8 cellular contexts compared by ENCODE assay signal in the genomic region with DNA sequence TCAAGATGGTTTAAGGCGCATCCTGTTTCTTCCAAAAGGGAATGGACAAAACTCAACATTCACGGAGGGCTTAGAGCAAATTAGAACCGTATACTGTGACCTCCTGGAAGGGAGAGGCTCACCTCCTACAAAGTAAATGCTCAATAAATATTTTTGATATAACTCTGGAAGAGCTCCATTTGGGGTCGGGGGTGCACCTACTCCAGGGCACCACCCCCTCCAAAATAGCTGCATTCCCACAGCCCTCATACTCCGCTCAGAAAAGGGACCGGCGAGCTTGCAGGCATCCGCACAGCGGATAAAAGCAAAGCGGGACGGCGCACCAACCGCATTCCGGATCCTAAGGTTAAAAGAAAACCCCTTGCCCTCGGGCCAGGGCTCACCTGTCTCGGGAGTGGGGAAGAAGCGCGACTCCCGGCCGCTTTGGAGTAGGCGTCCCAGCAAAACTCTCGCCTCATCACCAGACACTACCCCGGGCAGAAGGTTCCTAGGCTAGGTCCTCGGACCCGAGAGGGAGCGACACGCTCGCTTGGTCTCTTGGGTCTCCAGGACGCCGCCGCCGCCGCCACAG. TPM values are rescaled to one million over a fixed set of nuclear protein-coding genes. Genes with fewer than 3 reads are reported as not detected.
DNase-seq lines count a peak whose midpoint lies in the region; ATAC-seq and TF ChIP-seq lines count a peak whose summit lies in the region.

No MANE protein-coding gene starts in this region.

- peaks cover 6% of the 10 kb centered on the region for H3K36me3 Mint-ChIP-seq in activated CD4-positive, alpha-beta memory T cell treated with anti-CD3 and anti-CD28 coated beads, Interleukin-2, amount 10 ng/mL, durations not matched to agents 7 days and 5 days (ENCODE audit: low read depth)
- H3K36me3 Mint-ChIP-seq in stimulated activated memory B cell treated with anti-CD40 and anti-IgM and Interleukin-4, amounts not matched to agents 10 μg/mL and 1 μg/mL and 100 μg/mL, for 72 hours, result no peaks in the 10 kb centered on the region

- H3K79me2 ChIP-seq in ACC112 (ENCODE audit: control insufficient read depth, insufficient read depth, low read length, unreplicated experiment) (peaks cover 55% of the 10 kb centered on the region), hepatocyte (peaks cover 59% of the 10 kb centered on the region)

- no peaks in the 10 kb centered on the region for H4K20me1 ChIP-seq in hepatocyte (ENCODE audit: insufficient read depth, poor library complexity, severe bottlenecking)

- peak overlapping the region; percentile 95 for H3K27ac Mint-ChIP-seq in activated CD4-positive, alpha-beta memory T cell treated with anti-CD3 and anti-CD28 coated beads, Interleukin-2, amount 10 ng/mL, durations not matched to agents 7 days and 5 days
- peak overlapping the region; percentile 88 for H3K27ac Mint-ChIP-seq in stimulated activated memory B cell treated with anti-CD40 and anti-IgM and Interleukin-4, amounts not matched to agents 10 μg/mL and 1 μg/mL and 100 μg/mL, for 72 hours

- under 1% methylated on average over 33 of the region's 33 CpGs for WGBS in hepatocyte (ENCODE audit: low lambda C conversion rate, missing lambda C conversion rate)

- no peaks in the 10 kb centered on the region for H3K27me3 ChIP-seq in ACC112 (ENCODE audit: insufficient read depth, low read length)
- H3K27me3 ChIP-seq in hepatocyte, result no peaks in the 10 kb centered on the region

- H3K4me3 Mint-ChIP-seq in activated CD4-positive, alpha-beta memory T cell treated with anti-CD3 and anti-CD28 coated beads, Interleukin-2, amount 10 ng/mL, durations not matched to agents 7 days and 5 days, result peak overlapping the region; percentile 88
- H3K4me3 Mint-ChIP-seq in stimulated activated memory B cell treated with anti-CD40 and anti-IgM and Interleukin-4, amounts not matched to agents 10 μg/mL and 1 μg/mL and 100 μg/mL, for 72 hours, result peak overlapping the region; percentile 95

- in situ Hi-C loops in KBM-7 (cut with MboI; ENCODE audit: low pct_unique_long_range_greater_than_20kb, low sequenced_read_pairs), result no loop called here

- H3K4me3 ChIP-seq in ACC112 (ENCODE audit: low read depth, low read length) (peak overlapping the region; percentile 87), hepatocyte (peak overlapping the region; percentile 25)

- no peak for DNase-seq in activated CD4-positive, alpha-beta memory T cell treated with anti-CD3 and anti-CD28 coated beads, Interleukin-2, amount 10 ng/mL, durations not matched to agents 7 days and 5 days
- DNase-seq in hepatocyte (ENCODE audit: low spot score) (no peak), KBM-7 (no peak), NCI-H1694 treated with DMSO at 0.1 percent for 48 hours (lab: John Stamatoyannopoulos, UW) (no peak)

- H3K4me2 ChIP-seq in hepatocyte, result peak overlapping the region; percentile 87

- peak overlapping the region; percentile 73 for H3K27ac ChIP-seq in ACC112 (ENCODE audit: low read depth, low read length)
- peak overlapping the region; percentile 74 for H3K27ac ChIP-seq in hepatocyte

- peaks cover 35% of the 10 kb centered on the region for H3K4me1 Mint-ChIP-seq in activated CD4-positive, alpha-beta memory T cell treated with anti-CD3 and anti-CD28 coated beads, Interleukin-2, amount 10 ng/mL, durations not matched to agents 7 days and 5 days
- H3K4me1 Mint-ChIP-seq in stimulated activated memory B cell treated with anti-CD40 and anti-IgM and Interleukin-4, amounts not matched to agents 10 μg/mL and 1 μg/mL and 100 μg/mL, for 72 hours, result peaks cover 41% of the 10 kb centered on the region

- TF ChIP-seq CTCF in hepatocyte (IDR thresholded peaks at IDR 0.05; ENCODE audit: poor library complexity), result no peak

- no peaks in the 10 kb centered on the region for H3K9me2 ChIP-seq in hepatocyte (replicated peaks; ENCODE audit: insufficient read depth)

- CTCF ChIA-PET in activated CD4-positive, alpha-beta memory T cell treated with anti-CD3 and anti-CD28 coated beads, Interleukin-2, amount 10 ng/mL, durations not matched to agents 7 days and 5 days (lab: Charles Lee), result interaction anchor here (0.9 to 2.4 kb wide), 3 partner anchors 9 to 273 kb away, joined by 3 to 8 read pairs (median 4); no protein-coding TSS in a partner anchor

- peaks cover 30% of the 10 kb centered on the region for H3K4me1 ChIP-seq in ACC112 (ENCODE audit: control insufficient read depth, insufficient read depth, low read length, unreplicated experiment)
- H3K4me1 ChIP-seq in hepatocyte (ENCODE audit: insufficient read depth), result peaks cover 18% of the 10 kb centered on the region

- no peaks in the 10 kb centered on the region for H3K9me3 ChIP-seq in hepatocyte (ENCODE audit: low read depth)

- H3K9me3 Mint-ChIP-seq in activated CD4-positive, alpha-beta memory T cell treated with anti-CD3 and anti-CD28 coated beads, Interleukin-2, amount 10 ng/mL, durations not matched to agents 7 days and 5 days, result no peaks in the 10 kb centered on the region
- no peaks in the 10 kb centered on the region for H3K9me3 Mint-ChIP-seq in stimulated activated memory B cell treated with anti-CD40 and anti-IgM and Interleukin-4, amounts not matched to agents 10 μg/mL and 1 μg/mL and 100 μg/mL, for 72 hours

- POLR2A ChIA-PET in activated CD4-positive, alpha-beta memory T cell treated with anti-CD3 and anti-CD28 coated beads, Interleukin-2, amount 10 ng/mL, durations not matched to agents 7 days and 5 days (lab: Charles Lee), result interaction anchor here (0.8 to 5.3 kb wide), 22 partner anchors 9 to 1824 kb away, joined by 3 to 100 read pairs (median 4); a partner anchor contains a TSS

- H3K36me3 ChIP-seq in ACC112 (ENCODE audit: insufficient read depth, low read length) (no peaks in the 10 kb centered on the region), hepatocyte (replicated peaks; ENCODE audit: insufficient read depth, low read depth) (no peaks in the 10 kb centered on the region)

- H2AFZ ChIP-seq in ACC112 (ENCODE audit: low read length, unreplicated experiment) (peak overlapping the region; percentile 91), hepatocyte (peak overlapping the region; percentile 79)

- H3K27me3 Mint-ChIP-seq in activated CD4-positive, alpha-beta memory T cell treated with anti-CD3 and anti-CD28 coated beads, Interleukin-2, amount 10 ng/mL, durations not matched to agents 7 days and 5 days, result no peaks in the 10 kb centered on the region
- no peaks in the 10 kb centered on the region for H3K27me3 Mint-ChIP-seq in stimulated activated memory B cell treated with anti-CD40 and anti-IgM and Interleukin-4, amounts not matched to agents 10 μg/mL and 1 μg/mL and 100 μg/mL, for 72 hours

- peak; percentile 1 for ATAC-seq in GM21723 (IDR thresholded peaks at IDR 0.05; ENCODE audit: unreplicated experiment)
- ATAC-seq in stimulated activated memory B cell treated with anti-CD40 and anti-IgM and Interleukin-4, amounts not matched to agents 10 μg/mL and 1 μg/mL and 100 μg/mL, for 72 hours, result no peak
- no peak for ATAC-seq in GM21619 (IDR thresholded peaks at IDR 0.05; ENCODE audit: unreplicated experiment)

RNA-seq across cellular contexts. Expression of a gene that starts 0.4 kb away (rescaled TPM):
- 1 to 10 TPM; 4.9 to 6.3 TPM for total RNA-seq in activated CD4-positive, alpha-beta memory T cell treated with anti-CD3 and anti-CD28 coated beads, Interleukin-2, amount 10 ng/mL, durations not matched to agents 7 days and 5 days
- total RNA-seq in hepatocyte, result 9.5 and 12.8 TPM in 2 replicates
- polyA plus RNA-seq in hepatocyte, result 4.9 and 6.9 TPM in 2 replicates

RNA-seq across cellular contexts. Expression of a gene that starts 0.9 kb away (rescaled TPM):
- total RNA-seq in activated CD4-positive, alpha-beta memory T cell treated with anti-CD3 and anti-CD28 coated beads, Interleukin-2, amount 10 ng/mL, durations not matched to agents 7 days and 5 days, result 100 to 1,000 TPM; 190 to 192 TPM
- total RNA-seq in hepatocyte, result 288 and 297 TPM in 2 replicates
- 285 and 298 TPM in 2 replicates for polyA plus RNA-seq in hepatocyte
